ENCODE assay signal across 8 cellular contexts in the genomic region with DNA sequence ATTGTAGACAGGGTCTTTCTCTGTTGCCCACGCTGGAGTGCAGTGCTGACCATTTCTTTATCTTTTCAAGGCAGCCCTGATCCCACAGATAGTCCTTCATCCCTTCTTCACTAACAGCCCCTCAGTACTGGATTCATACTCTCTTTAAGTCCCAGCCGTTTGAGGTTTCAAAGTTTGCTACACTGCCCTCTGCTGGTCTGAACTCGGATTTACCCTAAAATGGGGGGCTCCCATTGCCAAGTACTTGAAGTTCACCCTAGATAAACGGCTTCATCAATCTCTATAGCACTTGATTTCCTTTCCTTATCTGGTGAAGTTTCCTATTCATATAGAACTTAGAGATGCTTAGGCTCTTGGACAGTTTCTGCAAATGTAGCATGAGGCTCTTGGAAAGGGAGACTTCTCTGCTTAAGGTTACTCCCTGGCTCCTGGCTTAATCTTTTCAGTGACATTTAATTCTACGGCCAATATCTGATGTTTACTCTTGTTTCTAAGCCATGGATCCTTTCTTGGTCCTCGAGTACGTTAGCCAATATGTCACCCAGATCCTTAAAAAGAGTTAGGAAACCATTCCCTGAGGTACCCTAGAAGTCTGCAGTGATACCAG. TPM values are rescaled to one million over a fixed set of nuclear protein-coding genes. Genes with fewer than 3 reads are reported as not detected.
A peak's percentile ranks its signal among the peaks of the same experiment; 100 is the strongest.
DNase-seq lines count a peak whose midpoint lies in the region; ATAC-seq, FAIRE-seq and TF ChIP-seq lines count a peak whose summit lies in the region.

No MANE protein-coding gene starts in this region.

- H2AK5ac ChIP-seq in IMR-90 (ENCODE audit: low read depth, low read length), result no peak overlapping the region

- no peak overlapping the region for H3K18ac ChIP-seq in IMR-90 (ENCODE audit: low read depth, low read length)

- no peak overlapping the region for H4K5ac ChIP-seq in IMR-90 (ENCODE audit: low read depth, low read length)

- H4K8ac ChIP-seq in IMR-90 (ENCODE audit: low read depth in 2 of 2, low read length in 2 of 2), result no peak overlapping the region

- no peak overlapping the region for H2BK120ac ChIP-seq in IMR-90 (ENCODE audit: low read depth, low read length)

- no peak overlapping the region for H2BK5ac ChIP-seq in IMR-90 (ENCODE audit: low read depth, low read length, poor library complexity, severe bottlenecking)

- H3K14ac ChIP-seq in IMR-90 (replicated peaks; ENCODE audit: low read depth, low read length), result no peak overlapping the region

- H2BK15ac ChIP-seq in IMR-90 (ENCODE audit: low read depth, low read length), result no peak overlapping the region

- no peaks in the 10 kb centered on the region for H3K36me3 ChIP-seq in IMR-90 (ENCODE audit: control insufficient read depth, insufficient read depth, low read length)
- H3K36me3 ChIP-seq in gastrocnemius medialis, result no peaks in the 10 kb centered on the region

- ATAC-seq in A549, result peak; percentile 24 to 78; a peak in 3 of 6 replicates
- peak; percentile 78 for ATAC-seq in GM18498 (IDR thresholded peaks at IDR 0.05; ENCODE audit: unreplicated experiment)
- ATAC-seq in IMR-90 (ENCODE audit: low read depth), result peak; percentile 72
- peak; percentile 50 to 82 for ATAC-seq in gastrocnemius medialis
- no peak for ATAC-seq in GM21619 (IDR thresholded peaks at IDR 0.05; ENCODE audit: unreplicated experiment)

- H3K9me3 ChIP-seq in A549 (peaks cover 2% of the 10 kb centered on the region; the same call in 1 of the 3 replicates), IMR-90 (ENCODE audit: control insufficient read depth, insufficient read depth, low read length) (no peaks in the 10 kb centered on the region), gastrocnemius medialis (no peaks in the 10 kb centered on the region)

- H3K4me3 ChIP-seq in A549 (no peak overlapping the region), IMR-90 (ENCODE audit: insufficient read depth, low read depth, low read length) (no peak overlapping the region), gastrocnemius medialis (no peak overlapping the region)

- TF ChIP-seq RAD21 in A549 (conservative IDR thresholded peaks at IDR 0.05 in 1 of 2, IDR thresholded peaks at IDR 0.05 in 1 of 2) (peak; percentile 18 to 45; a peak in 2 of 5 replicates), IMR-90 (IDR thresholded peaks at IDR 0.05; ENCODE audit: low read length) (peak; percentile 51)

- no peak overlapping the region for H2BK20ac ChIP-seq in IMR-90 (ENCODE audit: low read depth, low read length)

- H3K27ac ChIP-seq in A549, result no peak overlapping the region
- H3K27ac ChIP-seq in IMR-90 (ENCODE audit: insufficient read depth, low read length), result no peak overlapping the region
- H3K27ac ChIP-seq in gastrocnemius medialis, result no peak overlapping the region

- no peaks in the 10 kb centered on the region for H4K20me1 ChIP-seq in IMR-90 (ENCODE audit: insufficient read depth, low read length)

- 3% methylated on average over 7 of the region's 7 CpGs for WGBS in A549 (ENCODE audit: missing lambda C conversion rate)
- WGBS in IMR-90 (ENCODE audit: extremely low coverage in 2 of 2, insufficient read length in 1 of 2), 2 experiments, result 38% methylated on average over 3 of the region's 7 CpGs; no CpG with 5 or more reads in 1 of the 2 experiments

- no peak for TF ChIP-seq EP300 in A549 (IDR thresholded peaks at IDR 0.05)

- H3K27me3 Mint-ChIP-seq in activated T-helper 1 cell treated with anti-CD3 and anti-CD28 coated beads, Interleukin-12 subunit alpha, Interleukin-12 subunit beta, Interleukin-2, Interleukin-4 antibody, amounts not matched to agents 30 ng/mL and 10 ng/mL and 1 ng/mL, durations not matched to agents 14 hours and 24 hours and 36 hours (ENCODE audit: insufficient read depth), result peaks cover 5% of the 10 kb centered on the region

- no peaks in the 10 kb centered on the region for H3K4me1 ChIP-seq in A549
- H3K4me1 ChIP-seq in IMR-90 (ENCODE audit: control insufficient read depth, insufficient read depth, low read length), result peaks cover 12% of the 10 kb centered on the region
- no peaks in the 10 kb centered on the region for H3K4me1 ChIP-seq in gastrocnemius medialis

- no peak overlapping the region for H3K23ac ChIP-seq in IMR-90 (ENCODE audit: low read depth, low read length)

- H3K27me3 ChIP-seq in IMR-90 (ENCODE audit: control insufficient read depth, insufficient read depth, low read length) (no peaks in the 10 kb centered on the region; the same call in 1 of the 2 replicates), gastrocnemius medialis (no peaks in the 10 kb centered on the region)

- BruUV-seq in IMR-90 (replicated peaks; lab: Mats Ljungman, UMichigan), result no TSS peak

- no peak overlapping the region for H3K4ac ChIP-seq in IMR-90 (ENCODE audit: low read depth, low read length)

- no peaks in the 10 kb centered on the region for H3K4me1 Mint-ChIP-seq in activated T-helper 1 cell treated with anti-CD3 and anti-CD28 coated beads, Interleukin-12 subunit alpha, Interleukin-12 subunit beta, Interleukin-2, Interleukin-4 antibody, amounts not matched to agents 30 ng/mL and 10 ng/mL and 1 ng/mL, durations not matched to agents 14 hours and 24 hours and 36 hours (ENCODE audit: low read depth)

- no peaks in the 10 kb centered on the region for H3K9me3 Mint-ChIP-seq in activated T-helper 1 cell treated with anti-CD3 and anti-CD28 coated beads, Interleukin-12 subunit alpha, Interleukin-12 subunit beta, Interleukin-2, Interleukin-4 antibody, amounts not matched to agents 30 ng/mL and 10 ng/mL and 1 ng/mL, durations not matched to agents 14 hours and 24 hours and 36 hours

- TF ChIP-seq CTCF in A549 (IDR thresholded peaks at IDR 0.05), result peak; percentile 38
- TF ChIP-seq CTCF in IMR-90 (conservative IDR thresholded peaks at IDR 0.05; ENCODE audit: low read depth, low read length), result peak; percentile 62
- TF ChIP-seq CTCF in gastrocnemius medialis (IDR thresholded peaks at IDR 0.05 in 4 of 5, conservative IDR thresholded peaks at IDR 0.05 in 1 of 5), result peak; percentile 41 to 65 (median 63)

- H3K27ac Mint-ChIP-seq in activated T-helper 1 cell treated with anti-CD3 and anti-CD28 coated beads, Interleukin-12 subunit alpha, Interleukin-12 subunit beta, Interleukin-2, Interleukin-4 antibody, amounts not matched to agents 30 ng/mL and 10 ng/mL and 1 ng/mL, durations not matched to agents 14 hours and 24 hours and 36 hours, result no peak overlapping the region

- no peaks in the 10 kb centered on the region for H3K36me3 Mint-ChIP-seq in activated T-helper 1 cell treated with anti-CD3 and anti-CD28 coated beads, Interleukin-12 subunit alpha, Interleukin-12 subunit beta, Interleukin-2, Interleukin-4 antibody, amounts not matched to agents 30 ng/mL and 10 ng/mL and 1 ng/mL, durations not matched to agents 14 hours and 24 hours and 36 hours (ENCODE audit: low read depth)

- no peak overlapping the region for H4K91ac ChIP-seq in IMR-90 (ENCODE audit: insufficient read depth, low read depth, low read length)

- H2AFZ ChIP-seq in IMR-90 (replicated peaks; ENCODE audit: low read length, poor library complexity), result no peak overlapping the region

- dilution Hi-C loops in IMR-90 (cut with HindIII; ENCODE audit: low sequenced_read_pairs, unreplicated experiment), result loop anchor here (25.0 kb wide), 1 partner anchor 337 kb away; no protein-coding TSS in a partner anchor

- H3K4me2 ChIP-seq in A549 (no peak overlapping the region), IMR-90 (ENCODE audit: low read depth, low read length) (no peak overlapping the region)

- DNase-seq in A549 (ENCODE audit: low read depth in 1 of 2, low spot score in 1 of 2) (peak; percentile 31 to 53), IMR-90 (peak; percentile 63), RPMI7951 (ENCODE audit: low read depth) (peak; percentile 60), globus pallidus (ENCODE audit: low spot score) (peak; percentile 47), gastrocnemius medialis (peak in 1 of 2 donors; percentile 38)
- DNase-seq in activated T-helper 1 cell treated with anti-CD3 and anti-CD28 coated beads, Interleukin-12 subunit alpha, Interleukin-12 subunit beta, Interleukin-2, Interleukin-4 antibody, amounts not matched to agents 30 ng/mL and 10 ng/mL and 1 ng/mL, durations not matched to agents 14 hours and 24 hours and 36 hours (ENCODE audit: low spot score), result peak; percentile 48

- FAIRE-seq in A549 (lab: Jason Lieb, UNC), result no peak

- H2AK9ac ChIP-seq in IMR-90 (replicated peaks; ENCODE audit: low read depth, low read length, poor library complexity), result no peak overlapping the region

- POLR2A ChIA-PET in A549 (lab: Yijun Ruan, JAX), result no interaction called here
- POLR2A ChIA-PET in IMR-90 (lab: Charles Lee; ENCODE audit: unreplicated experiment), result no interaction called here

- CTCF ChIA-PET in A549 (lab: Yijun Ruan, JAX), result no interaction called here
- CTCF ChIA-PET in IMR-90 (lab: Yijun Ruan, JAX), result interaction anchor here (0.9 to 1.1 kb wide), 2 partner anchors 10 to 336 kb away, joined by 3 to 4 read pairs; no protein-coding TSS in a partner anchor

- no peak overlapping the region for H3K56ac ChIP-seq in IMR-90 (ENCODE audit: extremely low read depth, insufficient read depth, low read length)

- TF ChIP-seq POLR2A in A549 (IDR thresholded peaks at IDR 0.05; ENCODE audit: low read length), result no peak
- TF ChIP-seq POLR2A in IMR-90 (IDR thresholded peaks at IDR 0.05; ENCODE audit: low read depth, low read length), result no peak
- no peak for TF ChIP-seq POLR2A in gastrocnemius medialis (IDR thresholded peaks at IDR 0.05)

- no peak overlapping the region for H3K4me3 Mint-ChIP-seq in activated T-helper 1 cell treated with anti-CD3 and anti-CD28 coated beads, Interleukin-12 subunit alpha, Interleukin-12 subunit beta, Interleukin-2, Interleukin-4 antibody, amounts not matched to agents 30 ng/mL and 10 ng/mL and 1 ng/mL, durations not matched to agents 14 hours and 24 hours and 36 hours

- no peaks in the 10 kb centered on the region; the same call in none of the 2 replicates for H3K9me1 ChIP-seq in IMR-90 (ENCODE audit: insufficient read depth, low read length)

- in situ Hi-C loops in IMR-90 (cut with MboI; ENCODE audit: low sequenced_read_pairs) (no loop called here), gastrocnemius medialis (cut with MboI; ENCODE audit: low sequenced_read_pairs in 4 of 4) (loop anchor here in 2 of 4 donors (5.0 to 10.0 kb wide), 2 partner anchors 337 to 339 kb away; no protein-coding TSS in a partner anchor)

- H3K79me1 ChIP-seq in IMR-90 (ENCODE audit: low read depth in 1 of 2, low read length in 2 of 2), result no peaks in the 10 kb centered on the region

- intact Hi-C loops in IMR-90 (cut with micrococcal nuclease) (loop anchor here (1.0 kb wide), 1 partner anchor 337 kb away; no protein-coding TSS in a partner anchor), gastrocnemius medialis (cut with DNase I; ENCODE audit: low total_unique reads) (loop anchor here (1.0 kb wide), 1 partner anchor 337 kb away; no protein-coding TSS in a partner anchor)
- intact Hi-C loops in activated T-helper 1 cell treated with anti-CD3 and anti-CD28 coated beads, Interleukin-12 subunit alpha, Interleukin-12 subunit beta, Interleukin-2, Interleukin-4 antibody, amounts not matched to agents 30 ng/mL and 10 ng/mL and 1 ng/mL, durations not matched to agents 14 hours and 24 hours and 36 hours (cut with micrococcal nuclease), result loop anchor here (1.0 to 10.0 kb wide), 3 partner anchors 21 to 1021 kb away; a partner anchor contains a TSS

- no peak overlapping the region for H3K9ac ChIP-seq in IMR-90 (ENCODE audit: low read depth, low read length)

RNA-seq across cellular contexts. Expression of a gene that starts 21.4 kb away (rescaled TPM):
- polyA plus RNA-seq in A549 (2011; rRNA removed), result 18.9 and 29.1 TPM in 2 replicates
- polyA plus RNA-seq in A549 (2012; cell fraction: cytosol; rRNA removed), result 21.3 and 22.8 TPM in 2 replicates
- 25.9 and 26.0 TPM in 2 replicates for polyA plus RNA-seq in A549 (2012; cell fraction: nucleus; rRNA removed)
- polyA plus RNA-seq in A549 (2017; fragmentation: RNase III; extraction: RNeasy Plus Mini Kit Qiagen cat#74134 plus additional on column Dnase treatment), result 29.7 to 30.4 TPM (median 29.8 TPM) in 3 replicates
- 30.7 and 35.2 TPM in 2 replicates for polyA minus RNA-seq in A549 (2011; rRNA and poly(A)+ RNA removed)
- 21.0 and 22.8 TPM in 2 replicates for total RNA-seq in IMR-90 (2012; rRNA removed)
- polyA plus RNA-seq in IMR-90 (2012; rRNA removed), result 20.4 and 25.7 TPM in 2 replicates
- 9.2 and 12.3 TPM in 2 replicates for polyA plus RNA-seq in IMR-90 (2012; cell fraction: cytosol; rRNA removed)
- polyA plus RNA-seq in IMR-90 (2012; cell fraction: nucleus; rRNA removed; ENCODE audit: low replicate concordance), result 11.3 and 19.5 TPM in 2 replicates
- total RNA-seq in RPMI7951 (2014; rRNA removed; shearing (Covaris generic)), result 23.6 and 26.1 TPM in 2 replicates
- 55.9 and 58.1 TPM in 2 replicates for total RNA-seq in activated T-helper 1 cell treated with anti-CD3 and anti-CD28 coated beads, Interleukin-12 subunit alpha, Interleukin-12 subunit beta, Interleukin-2, Interleukin-4 antibody, amounts not matched to agents 30 ng/mL and 10 ng/mL and 1 ng/mL, durations not matched to agents 14 hours and 24 hours and 36 hours
- 10 to 100 TPM; 34.6 to 71.8 (median 51.8) TPM for total RNA-seq in gastrocnemius medialis
